In the genomic region with DNA sequence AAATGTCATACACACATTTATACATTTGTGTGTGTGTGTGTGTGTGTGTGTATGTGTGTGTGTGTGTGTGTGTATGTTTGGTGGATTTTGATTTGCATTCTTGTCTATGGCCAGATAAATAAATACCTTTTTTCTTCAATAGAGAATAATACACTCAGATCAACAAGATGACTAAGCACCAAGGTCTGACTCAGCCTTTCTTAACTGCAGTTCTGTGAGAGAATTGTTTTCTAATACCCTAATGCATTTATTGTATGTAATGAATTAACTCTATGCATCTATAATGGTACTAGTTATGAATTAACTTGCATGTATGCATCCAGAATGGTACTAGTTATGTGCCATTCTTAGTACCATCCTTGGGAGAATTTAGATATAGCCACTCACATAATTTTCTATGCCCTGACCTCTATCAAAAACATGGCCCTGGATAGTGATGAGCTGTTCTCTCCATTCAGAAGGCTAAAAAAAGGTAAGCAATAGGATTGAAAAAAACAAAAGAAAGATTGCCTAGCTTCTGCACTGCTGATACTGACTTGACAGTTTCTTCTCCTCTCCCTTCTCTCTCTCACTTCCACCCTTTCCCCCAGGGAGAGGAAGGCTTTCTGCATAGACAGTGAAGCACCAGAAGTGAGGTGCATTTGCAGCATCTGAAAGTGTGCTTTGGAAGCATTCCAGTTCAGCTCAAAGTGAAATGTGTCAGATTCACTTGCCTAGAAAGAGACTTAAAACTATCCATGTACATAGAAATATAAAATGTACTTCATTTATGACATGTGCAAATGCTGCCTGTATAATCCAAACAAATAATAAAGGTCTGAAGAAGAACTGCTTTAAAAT, we compare ENCODE assay signal across 1 cellular context.
TF ChIP-seq lines count a peak whose summit lies in the region.

No MANE protein-coding gene starts in this region.

TF ChIP-seq in K562, 482 proteins besides CTCF, POLR2A, EP300 and RAD21 (continued from another document):
- TF ChIP-seq CEBPZ (IDR thresholded peaks at IDR 0.05; ENCODE audit: borderline replicate concordance, low read depth, low read length) (no peak), FOSL1 (tag; conservative IDR thresholded peaks at IDR 0.05) (peak; percentile 72), MYBL2 (IDR thresholded peaks at IDR 0.05; ENCODE audit: low read depth) (no peak), MYBL2 (CRISPR knock-in tag; IDR thresholded peaks at IDR 0.05; ENCODE audit: borderline replicate concordance) (no peak), NFE2L1 (tag; IDR thresholded peaks at IDR 0.05; ENCODE audit: borderline replicate concordance, low read depth) (0 out of 2 replicates have a peak, but pooled peaks have one; percentile 14), ZNF324 (CRISPR knock-in tag; IDR thresholded peaks at IDR 0.05) (no peak), GTF2F1 (IDR thresholded peaks at IDR 0.05; ENCODE audit: low read depth, low read length) (no peak)
